ENCODE assay signal across 11 cellular contexts in the genomic region with DNA sequence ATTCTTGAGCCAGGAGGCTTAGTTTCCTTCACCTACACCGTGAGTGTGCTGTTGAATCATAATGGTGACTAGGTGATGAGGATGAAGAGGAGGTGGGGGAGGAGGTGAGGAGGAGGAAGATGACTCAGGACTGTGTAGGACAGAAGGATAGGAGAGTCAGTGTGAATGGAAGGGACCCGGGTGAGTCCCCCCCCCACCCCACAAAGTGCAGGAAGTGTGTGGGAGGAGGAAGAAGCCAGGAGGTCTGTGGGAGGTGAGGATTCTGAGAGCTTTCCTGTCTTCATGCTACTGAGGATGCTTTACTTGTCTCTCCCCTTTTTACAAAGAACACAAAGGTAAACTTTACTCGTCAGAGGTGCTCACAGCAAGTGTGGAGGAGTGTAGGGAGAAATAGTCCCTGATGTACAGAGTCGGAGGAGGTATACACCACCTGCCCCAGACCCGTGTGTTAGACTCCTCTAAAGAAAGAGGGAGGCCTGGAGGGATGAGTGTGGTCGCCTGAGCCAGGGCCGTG. TPM values are rescaled to one million over a fixed set of nuclear protein-coding genes. Genes with fewer than 3 reads are reported as not detected.
DNase-seq lines count a peak whose midpoint lies in the region; ATAC-seq and TF ChIP-seq lines count a peak whose summit lies in the region.
"Had no signal": no experiment of that assay in that cellular context is flagged by ENCODE, and none has a peak within 500 bp of the region (broad histone marks: within the 10 kb centered on the region; RNA-seq: fewer than 3 reads in every experiment).

No MANE protein-coding gene starts in this region.

- TF ChIP-seq POLR2A in thyroid gland (IDR thresholded peaks at IDR 0.05), result no peak

- no peaks in the 10 kb centered on the region for H3K27me3 ChIP-seq in thyroid gland

- H3K9me3 ChIP-seq in thyroid gland, result no peaks in the 10 kb centered on the region

- no peaks in the 10 kb centered on the region for H3K36me3 Mint-ChIP-seq in activated T-helper 17 cell treated with anti-CD3 and anti-CD28 coated beads, Interleukin-2, amount 50 U/mL, for 72 hours (ENCODE audit: low read depth)
- H3K36me3 Mint-ChIP-seq in naive thymus-derived CD8-positive, alpha-beta T cell, result no peaks in the 10 kb centered on the region
- H3K36me3 Mint-ChIP-seq in stimulated activated naive CD8-positive, alpha-beta T cell treated with anti-CD3 and anti-CD28 coated beads, Interleukin-15, Interleukin-2, amounts not matched to agents 100 ng/mL and 50 ng/mL, for 24 hours (ENCODE audit: low read depth), result no peaks in the 10 kb centered on the region

- peak overlapping the region; percentile 93 for H3K27ac Mint-ChIP-seq in activated T-helper 17 cell treated with anti-CD3 and anti-CD28 coated beads, Interleukin-2, amount 50 U/mL, for 72 hours
- H3K27ac Mint-ChIP-seq in naive thymus-derived CD8-positive, alpha-beta T cell, result peak overlapping the region; percentile 26 to 83 (median 54)
- peak overlapping the region; percentile 84 for H3K27ac Mint-ChIP-seq in stimulated activated naive CD8-positive, alpha-beta T cell treated with anti-CD3 and anti-CD28 coated beads, Interleukin-15, Interleukin-2, amounts not matched to agents 100 ng/mL and 50 ng/mL, for 24 hours

- no peak overlapping the region for H3K27ac ChIP-seq in thyroid gland

- H3K4me1 ChIP-seq in thyroid gland, result peaks cover 4 to 9% of the 10 kb centered on the region in 2 donors

- POLR2A ChIA-PET in naive thymus-derived CD8-positive, alpha-beta T cell (lab: Charles Lee), result interaction anchor here (1.2 kb wide), 1 partner anchor 24 kb away, joined by 4 read pairs; a partner anchor contains a TSS

- WGBS in thyroid gland, 2 donors, result 78 to 81% methylated on average over 7 of the region's 7 CpGs

- H3K36me3 ChIP-seq in thyroid gland, result no peaks in the 10 kb centered on the region

- H3K9me3 Mint-ChIP-seq in activated T-helper 17 cell treated with anti-CD3 and anti-CD28 coated beads, Interleukin-2, amount 50 U/mL, for 72 hours, result no peaks in the 10 kb centered on the region
- H3K9me3 Mint-ChIP-seq in naive thymus-derived CD8-positive, alpha-beta T cell, result no peaks in the 10 kb centered on the region
- no peaks in the 10 kb centered on the region for H3K9me3 Mint-ChIP-seq in stimulated activated naive CD8-positive, alpha-beta T cell treated with anti-CD3 and anti-CD28 coated beads, Interleukin-15, Interleukin-2, amounts not matched to agents 100 ng/mL and 50 ng/mL, for 24 hours

- peak; percentile 82 for DNase-seq in activated effector memory CD4-positive, alpha-beta T cell treated with anti-CD3 and anti-CD28 coated beads, Interleukin-2, amount 50 U/mL, for 16 hours
- no peak for DNase-seq in activated effector memory CD4-positive, alpha-beta T cell treated with Interleukin-2 at 50 U/mL for 16 hours
- DNase-seq in naive thymus-derived CD8-positive, alpha-beta T cell, result peak in 2 of 10 donors; percentile 8 to 10
- DNase-seq in thyroid gland (no peak), KBM-7 (no peak)
- DNase-seq: cortex of kidney, MM.1S had no signal

- peak; percentile 89 for ATAC-seq in activated T-helper 17 cell treated with anti-CD3 and anti-CD28 coated beads, Interleukin-2, amount 50 U/mL, for 72 hours (replicated peaks)
- ATAC-seq in naive thymus-derived CD8-positive, alpha-beta T cell, result peak; percentile 45 to 59
- ATAC-seq in HG02763 (IDR thresholded peaks at IDR 0.05; ENCODE audit: unreplicated experiment), result no peak

- peaks cover 48% of the 10 kb centered on the region for H3K4me1 Mint-ChIP-seq in activated T-helper 17 cell treated with anti-CD3 and anti-CD28 coated beads, Interleukin-2, amount 50 U/mL, for 72 hours
- H3K4me1 Mint-ChIP-seq in naive thymus-derived CD8-positive, alpha-beta T cell, result peaks cover 24 to 43% (median 39%) of the 10 kb centered on the region in 4 donors
- peaks cover 67% of the 10 kb centered on the region for H3K4me1 Mint-ChIP-seq in stimulated activated naive CD8-positive, alpha-beta T cell treated with anti-CD3 and anti-CD28 coated beads, Interleukin-15, Interleukin-2, amounts not matched to agents 100 ng/mL and 50 ng/mL, for 24 hours (ENCODE audit: low read depth)

- H3K4me3 Mint-ChIP-seq in activated T-helper 17 cell treated with anti-CD3 and anti-CD28 coated beads, Interleukin-2, amount 50 U/mL, for 72 hours, result peak overlapping the region; percentile 79
- peak overlapping the region in 8 of 10 donors; percentile 18 to 74 (median 40) for H3K4me3 Mint-ChIP-seq in naive thymus-derived CD8-positive, alpha-beta T cell
- peak overlapping the region; percentile 61 for H3K4me3 Mint-ChIP-seq in stimulated activated naive CD8-positive, alpha-beta T cell treated with anti-CD3 and anti-CD28 coated beads, Interleukin-15, Interleukin-2, amounts not matched to agents 100 ng/mL and 50 ng/mL, for 24 hours

- H3K27me3 Mint-ChIP-seq in activated T-helper 17 cell treated with anti-CD3 and anti-CD28 coated beads, Interleukin-2, amount 50 U/mL, for 72 hours, result no peaks in the 10 kb centered on the region
- H3K27me3 Mint-ChIP-seq in naive thymus-derived CD8-positive, alpha-beta T cell, result peaks cover 0 to 5% (median 0%) of the 10 kb centered on the region in 5 donors
- H3K27me3 Mint-ChIP-seq in stimulated activated naive CD8-positive, alpha-beta T cell treated with anti-CD3 and anti-CD28 coated beads, Interleukin-15, Interleukin-2, amounts not matched to agents 100 ng/mL and 50 ng/mL, for 24 hours, result no peaks in the 10 kb centered on the region

- no peak overlapping the region for H3K4me3 ChIP-seq in thyroid gland (replicated peaks in 1 of 3)

- intact Hi-C loops in thyroid gland (cut with DNase I), result no loop called here

- in situ Hi-C loops in KBM-7 (cut with MboI; ENCODE audit: low pct_unique_long_range_greater_than_20kb, low sequenced_read_pairs), result no loop called here

- TF ChIP-seq CTCF in thyroid gland (IDR thresholded peaks at IDR 0.05), result no peak

RNA-seq across cellular contexts. Expression of a gene that starts 3.8 kb away (rescaled TPM):
- total RNA-seq in activated T-helper 17 cell treated with anti-CD3 and anti-CD28 coated beads, Interleukin-2, amount 50 U/mL, for 72 hours, result 1 to 10 TPM in 1 of 2 donors, under 1 TPM in 1; 0.56 to 7.1 TPM
- not detected for total RNA-seq in naive thymus-derived CD8-positive, alpha-beta T cell
- polyA plus RNA-seq in naive thymus-derived CD8-positive, alpha-beta T cell, result not detected
- total RNA-seq in thyroid gland, result 1 to 10 TPM in 1 of 4 donors, under 1 TPM in 1, not detected in 2; 0.22 to 2.6 TPM
- total RNA-seq: osteocyte had no signal

RNA-seq across cellular contexts. Expression of a gene that starts 23.7 kb away (rescaled TPM):
- 10 to 100 TPM; 63.3 to 84.9 TPM for total RNA-seq in activated T-helper 17 cell treated with anti-CD3 and anti-CD28 coated beads, Interleukin-2, amount 50 U/mL, for 72 hours
- 10 to 100 TPM; 33.0 to 40.0 TPM for total RNA-seq in naive thymus-derived CD8-positive, alpha-beta T cell
- 10 to 100 TPM; 31.3 to 40.9 (median 39.2) TPM for polyA plus RNA-seq in naive thymus-derived CD8-positive, alpha-beta T cell
- 10 to 100 TPM; 40.8 to 54.9 (median 50.6) TPM for total RNA-seq in thyroid gland

RNA-seq across cellular contexts. Expression of a gene that starts 32.0 kb away (rescaled TPM):
- 1 to 10 TPM in 1 of 2 donors, under 1 TPM in 1; 0.24 to 1.6 TPM for total RNA-seq in activated T-helper 17 cell treated with anti-CD3 and anti-CD28 coated beads, Interleukin-2, amount 50 U/mL, for 72 hours
- not detected for total RNA-seq in naive thymus-derived CD8-positive, alpha-beta T cell
- polyA plus RNA-seq in naive thymus-derived CD8-positive, alpha-beta T cell, result under 1 TPM in 2 of 3 donors, not detected in 1; 0.08 to 0.12 TPM
- under 1 TPM in 1 of 4 donors, not detected in 3; 0.11 TPM for total RNA-seq in thyroid gland
- total RNA-seq: osteocyte had no signal
